Comparison of ENCODE assay signal across 29 cellular contexts in genomic region chr3:196048922-196049566, GRCh38.
"Had no signal": no experiment of that assay in that cellular context is flagged by ENCODE, and none has a peak within 500 bp of the region (broad histone marks: within the 10 kb centered on the region; RNA-seq: fewer than 3 reads in every experiment).

No MANE protein-coding gene starts in this region.

- H3K4me1 ChIP-seq: esophagus squamous epithelium, lower lobe of right lung, testis had no signal

- H3K27me3 Mint-ChIP-seq: activated CD4-positive, alpha-beta memory T cell treated with anti-CD3 and anti-CD28 coated beads, Interleukin-2, amount 10 ng/mL, durations not matched to agents 7 days and 5 days; activated CD8-positive, alpha-beta memory T cell treated with anti-CD3 and anti-CD28 coated beads, Interleukin-2, amount 10 ng/mL, durations not matched to agents 7 days and 5 days; central memory CD8-positive, alpha-beta T cell; dendritic cell treated with granulocyte-macrophage colony-stimulating factor and Interleukin-4, amounts not matched to agents 40 ng/mL and 50 ng/mL, for 4 days; natural killer cell treated with Interleukin-12 subunit alpha and Interleukin-12 subunit beta and Interleukin-15 and Interleukin-18, amount 100 ng/mL, for 72 hours; T-cell had no signal

- H3K4me1 Mint-ChIP-seq: activated CD4-positive, alpha-beta memory T cell treated with anti-CD3 and anti-CD28 coated beads, Interleukin-2, amount 10 ng/mL, durations not matched to agents 7 days and 5 days; central memory CD8-positive, alpha-beta T cell had no signal

- DNase-seq: activated CD4-positive, alpha-beta memory T cell treated with anti-CD3 and anti-CD28 coated beads, Interleukin-2, amount 10 ng/mL, durations not matched to agents 7 days and 5 days; activated CD4-positive, alpha-beta T cell treated with anti-CD3 and anti-CD28 coated beads for 48 hours; activated CD8-positive, alpha-beta memory T cell treated with anti-CD3 and anti-CD28 coated beads, Interleukin-2, amount 10 ng/mL, durations not matched to agents 7 days and 5 days; activated gamma-delta T cell treated with Interleukin-2 at 50 U/mL for 16 hours; activated naive CD4-positive, alpha-beta T cell treated with anti-CD3 and anti-CD28 coated beads, Interleukin-2, amount 50 U/mL, for 16 hours; activated T-cell treated with anti-CD3 and anti-CD28 coated beads for 4 hours; anterior cingulate cortex; effector CD4-positive, alpha-beta T cell; esophagus squamous epithelium; foreskin melanocyte; kidney glomerular epithelial cell; lower lobe of right lung; mesendoderm; posterior cingulate gyrus; right cardiac atrium; stimulated activated CD4-positive, alpha-beta T cell treated with anti-CD3 and anti-CD28 coated beads, Interleukin-15, amount 100 ng/mL, for 24 hours; stimulated activated CD4-positive, alpha-beta T cell treated with anti-CD3 and anti-CD28 coated beads, Interleukin-2, amount 100 ng/mL, for 24 hours; stimulated activated naive CD4-positive, alpha-beta T cell; T-cell; testis; WERI-Rb-1 had no signal

- H3K4me3 ChIP-seq: esophagus squamous epithelium, lower lobe of right lung, testis had no signal

- H3K9me3 ChIP-seq: esophagus squamous epithelium, lower lobe of right lung, testis had no signal

- H3K9me3 Mint-ChIP-seq: activated CD4-positive, alpha-beta memory T cell treated with anti-CD3 and anti-CD28 coated beads, Interleukin-2, amount 10 ng/mL, durations not matched to agents 7 days and 5 days; central memory CD8-positive, alpha-beta T cell; dendritic cell treated with granulocyte-macrophage colony-stimulating factor and Interleukin-4, amounts not matched to agents 40 ng/mL and 50 ng/mL, for 4 days; natural killer cell treated with Interleukin-12 subunit alpha and Interleukin-12 subunit beta and Interleukin-15 and Interleukin-18, amount 100 ng/mL, for 72 hours; T-cell; T-helper 2 cell treated with Interferon-gamma antibody and Interleukin-4, amounts not matched to agents 5 μg/mL and 100 μg/mL, for 36 hours had no signal

- ATAC-seq: activated CD8-positive, alpha-beta memory T cell treated with anti-CD3 and anti-CD28 coated beads, Interleukin-2, amount 10 ng/mL, durations not matched to agents 7 days and 5 days; left lobe of liver; lower lobe of right lung; natural killer cell treated with Interleukin-12 subunit alpha and Interleukin-12 subunit beta and Interleukin-15 and Interleukin-18, amount 100 ng/mL, for 72 hours; right cardiac atrium; T-cell had no signal

- H3K27me3 ChIP-seq: esophagus squamous epithelium, testis had no signal

- H3K4me3 Mint-ChIP-seq: activated CD4-positive, alpha-beta memory T cell treated with anti-CD3 and anti-CD28 coated beads, Interleukin-2, amount 10 ng/mL, durations not matched to agents 7 days and 5 days; activated CD8-positive, alpha-beta memory T cell treated with anti-CD3 and anti-CD28 coated beads, Interleukin-2, amount 10 ng/mL, durations not matched to agents 7 days and 5 days; central memory CD8-positive, alpha-beta T cell; dendritic cell treated with granulocyte-macrophage colony-stimulating factor and Interleukin-4, amounts not matched to agents 40 ng/mL and 50 ng/mL, for 4 days; natural killer cell treated with Interleukin-12 subunit alpha and Interleukin-12 subunit beta and Interleukin-15 and Interleukin-18, amount 100 ng/mL, for 72 hours; T-cell; T-helper 2 cell treated with Interferon-gamma antibody and Interleukin-4, amounts not matched to agents 5 μg/mL and 100 μg/mL, for 36 hours had no signal

- FAIRE-seq: bronchial epithelial cell, urothelium cell line had no signal

- H3K27ac ChIP-seq: epithelial cell of prostate, esophagus squamous epithelium, lower lobe of right lung, testis, WERI-Rb-1 had no signal

- H3K27ac Mint-ChIP-seq: activated CD4-positive, alpha-beta memory T cell treated with anti-CD3 and anti-CD28 coated beads, Interleukin-2, amount 10 ng/mL, durations not matched to agents 7 days and 5 days; activated CD8-positive, alpha-beta memory T cell treated with anti-CD3 and anti-CD28 coated beads, Interleukin-2, amount 10 ng/mL, durations not matched to agents 7 days and 5 days; dendritic cell treated with granulocyte-macrophage colony-stimulating factor and Interleukin-4, amounts not matched to agents 40 ng/mL and 50 ng/mL, for 4 days; natural killer cell treated with Interleukin-12 subunit alpha and Interleukin-12 subunit beta and Interleukin-15 and Interleukin-18, amount 100 ng/mL, for 72 hours; T-helper 2 cell treated with Interferon-gamma antibody and Interleukin-4, amounts not matched to agents 5 μg/mL and 100 μg/mL, for 36 hours had no signal
